ENCODE assay signal across 1 cellular context in genomic region chr17:8322078-8322477, GRCh38.
TF ChIP-seq lines count a peak whose summit lies in the region.

No MANE protein-coding gene starts in this region.

TF ChIP-seq in endothelial cell of umbilical vein, 7 proteins besides CTCF, POLR2A, EP300 and RAD21:
- TF ChIP-seq GATA2 (IDR thresholded peaks at IDR 0.05; ENCODE audit: insufficient read depth, insufficient read length, low read depth, low read length): no peak
- no peak for TF ChIP-seq EZH2 (IDR thresholded peaks at IDR 0.05; ENCODE audit: borderline replicate concordance, low read depth, low read length, severe bottlenecking)
- no peak for TF ChIP-seq MAX (IDR thresholded peaks at IDR 0.05; ENCODE audit: insufficient read depth, insufficient read length)
- TF ChIP-seq JUN (IDR thresholded peaks at IDR 0.05; ENCODE audit: borderline replicate concordance, insufficient read depth, insufficient read length, low read depth): no peak
- TF ChIP-seq FOS (IDR thresholded peaks at IDR 0.05; ENCODE audit: borderline replicate concordance, insufficient read depth, low read length): no peak
- TF ChIP-seq MYC (IDR thresholded peaks at IDR 0.05; ENCODE audit: low read depth, low read length): no peak
- TF ChIP-seq POLR2AphosphoS5 (IDR thresholded peaks at IDR 0.05; ENCODE audit: insufficient read depth, low read depth, low read length): no peak
